In the genomic region with DNA sequence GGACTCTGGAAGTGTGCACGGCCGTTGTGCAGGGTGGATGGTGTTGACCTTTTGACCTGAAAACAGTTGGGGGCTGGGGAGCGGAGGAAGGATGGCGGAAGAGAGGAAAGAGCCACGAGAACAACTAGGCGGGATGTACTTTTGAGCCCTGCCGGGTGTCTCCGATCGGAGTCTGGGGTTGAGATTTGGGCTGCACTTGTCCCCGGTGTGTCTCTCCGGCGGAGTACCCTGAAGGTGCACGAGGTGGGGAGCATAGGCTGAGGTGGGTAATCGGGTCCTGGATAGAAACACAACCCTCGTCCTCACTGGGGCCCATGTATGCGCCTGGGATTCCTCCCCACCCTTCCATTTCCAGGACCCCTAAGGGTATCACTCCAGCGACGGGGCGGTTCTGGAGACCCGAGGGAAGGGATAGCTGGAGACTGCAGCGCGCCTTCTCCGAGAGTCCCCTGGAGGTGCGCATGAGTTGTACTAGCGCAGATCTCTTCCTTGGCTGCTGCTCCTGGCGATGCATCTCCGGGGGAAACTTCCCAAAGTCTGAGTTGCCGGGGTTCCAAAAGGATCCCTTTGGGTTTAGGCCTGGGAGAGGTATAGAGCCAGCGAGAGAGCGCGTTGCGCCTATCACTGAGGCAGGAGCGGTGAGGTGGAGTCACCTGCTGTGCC, we compare ENCODE assay signal across 19 cellular contexts. TPM values are rescaled to one million over a fixed set of nuclear protein-coding genes. Genes with fewer than 3 reads are reported as not detected.
DNase-seq lines count a peak whose midpoint lies in the region; ATAC-seq, FAIRE-seq and TF ChIP-seq lines count a peak whose summit lies in the region.
"Had no signal": no experiment of that assay in that cellular context is flagged by ENCODE, and none has a peak within 500 bp of the region (broad histone marks: within the 10 kb centered on the region; RNA-seq: fewer than 3 reads in every experiment).

No MANE protein-coding gene starts in this region.

- H3K14ac ChIP-seq in H9 (ENCODE audit: insufficient read depth, low read length), result no peak overlapping the region

- H4K8ac ChIP-seq in H9 (replicated peaks; ENCODE audit: insufficient read length, low read depth, low read length), result no peak overlapping the region

- POLR2A ChIA-PET in activated CD4-positive, alpha-beta T cell treated with anti-CD3 and anti-CD28 coated beads, Interleukin-2, amount 10 ng/mL, durations not matched to agents 7 days and 5 days (lab: Charles Lee), result no interaction called here
- POLR2A ChIA-PET in endothelial cell of umbilical vein (lab: Charles Lee), result no interaction called here

- TF ChIP-seq CTCF in H9 (conservative IDR thresholded peaks at IDR 0.05) (no peak), endothelial cell of umbilical vein (IDR thresholded peaks at IDR 0.05; ENCODE audit: extremely low read depth in 1 of 2, insufficient read depth in 1 of 2, low read depth in 1 of 2, low read length in 2 of 2) (no peak), osteoblast (IDR thresholded peaks at IDR 0.05; ENCODE audit: extremely low read depth, low read depth, low read length) (no peak)

- no peaks in the 10 kb centered on the region for H3K36me3 ChIP-seq in endothelial cell of umbilical vein (ENCODE audit: control insufficient read depth in 2 of 2, extremely low read depth in 1 of 2, insufficient read depth in 2 of 2, low read length in 2 of 2)
- no peaks in the 10 kb centered on the region for H3K36me3 ChIP-seq in osteoblast (ENCODE audit: insufficient read depth, low read length)
- no peaks in the 10 kb centered on the region for H3K36me3 ChIP-seq in small intestine (ENCODE audit: control insufficient read depth in 2 of 2, insufficient read depth in 2 of 2, low read length in 2 of 2)

- H3K9ac ChIP-seq in H9 (ENCODE audit: extremely low read depth, insufficient read length, low read length) (no peak overlapping the region), endothelial cell of umbilical vein (replicated peaks; ENCODE audit: extremely low read depth, insufficient read depth, low read length) (no peak overlapping the region)

- no TSS peak for BruUV-seq in endothelial cell of umbilical vein (replicated peaks; lab: Mats Ljungman, UMichigan)

- no peak overlapping the region for H3K23ac ChIP-seq in H9 (ENCODE audit: insufficient read length, low read depth, low read length)

- no peak overlapping the region for H2BK15ac ChIP-seq in H9 (ENCODE audit: low read depth, low read length)

- no peak overlapping the region for H3K56ac ChIP-seq in H9 (ENCODE audit: insufficient read length, low read depth, low read length)

- H4K5ac ChIP-seq in H9 (ENCODE audit: insufficient read length, low read depth, low read length), result no peak overlapping the region

- H3K79me1 ChIP-seq in H9 (ENCODE audit: insufficient read depth, low read depth, low read length, poor library complexity, severe bottlenecking), result no peaks in the 10 kb centered on the region

- no peak overlapping the region for H4K91ac ChIP-seq in H9 (ENCODE audit: insufficient read length, low read depth, low read length)

- FAIRE-seq in endothelial cell of umbilical vein (lab: Jason Lieb, UNC), result no peak
- no peak for FAIRE-seq in small intestine (lab: Jason Lieb, UNC)
- FAIRE-seq: GM12878 had no signal

- no peak overlapping the region for H3K4ac ChIP-seq in H9 (ENCODE audit: low read depth, low read length)

- no peaks in the 10 kb centered on the region; the same call in 1 of the 2 replicates for H3K4me1 ChIP-seq in H9 (ENCODE audit: insufficient read depth, low read length)
- H3K4me1 ChIP-seq in endothelial cell of umbilical vein (ENCODE audit: control insufficient read depth, extremely low read depth, insufficient read depth, low read length), result no peaks in the 10 kb centered on the region
- no peaks in the 10 kb centered on the region for H3K4me1 ChIP-seq in osteoblast (ENCODE audit: insufficient read depth, low read length)
- H3K4me1 ChIP-seq in small intestine (ENCODE audit: control insufficient read depth in 2 of 2, insufficient read depth in 1 of 2, low read depth in 1 of 2, low read length in 1 of 2), result no peaks in the 10 kb centered on the region

- dilution Hi-C loops in endothelial cell of umbilical vein (cut with MboI; ENCODE audit: extremely low pct_ligation_motif_present, low sequenced_read_pairs), result no loop called here

- H3K4me3 ChIP-seq in endothelial cell of umbilical vein (replicated peaks in 1 of 3; ENCODE audit: insufficient read depth in 1 of 3, low read depth in 1 of 3, low read length in 3 of 3) (no peak overlapping the region), osteoblast (ENCODE audit: insufficient read depth, low read length) (no peak overlapping the region), small intestine (ENCODE audit: low read depth in 1 of 2, low read length in 2 of 2) (no peak overlapping the region)
- H3K4me3 ChIP-seq: GM12878, psoas muscle had no signal

- H2AK5ac ChIP-seq in H9 (ENCODE audit: insufficient read length, low read length), result no peak overlapping the region

- no peak overlapping the region for H2BK20ac ChIP-seq in H9 (ENCODE audit: low read depth, low read length, poor library complexity, severe bottlenecking)

- no peak overlapping the region for H3T11ph ChIP-seq in H9 (ENCODE audit: low read length)

- peaks cover 6% of the 10 kb centered on the region for H3K36me3 Mint-ChIP-seq in activated CD4-positive, alpha-beta T cell treated with anti-CD3 and anti-CD28 coated beads, Interleukin-2, amount 10 ng/mL, durations not matched to agents 7 days and 5 days (ENCODE audit: low read depth)
- H3K36me3 Mint-ChIP-seq in H9 (ENCODE audit: insufficient read depth in 1 of 3, low read depth in 3 of 3), result no peaks in the 10 kb centered on the region; a peak in 1 of 7 replicates

- H3K4me3 Mint-ChIP-seq in activated CD4-positive, alpha-beta T cell treated with anti-CD3 and anti-CD28 coated beads, Interleukin-2, amount 10 ng/mL, durations not matched to agents 7 days and 5 days, result peak overlapping the region; percentile 36
- H3K4me3 Mint-ChIP-seq in H9, result peak overlapping the region; percentile 1 to 70; a peak in 4 of 5 replicates

- H3K9me3 ChIP-seq in H9 (ENCODE audit: control insufficient read depth, low read depth, low read length) (no peaks in the 10 kb centered on the region), endothelial cell of umbilical vein (replicated peaks; ENCODE audit: control insufficient read depth, insufficient read depth, low read length) (no peaks in the 10 kb centered on the region), osteoblast (ENCODE audit: low read depth, low read length) (no peaks in the 10 kb centered on the region), small intestine (ENCODE audit: control insufficient read depth, low read depth) (no peaks in the 10 kb centered on the region)
- H3K9me3 ChIP-seq: psoas muscle had no signal

- intact Hi-C loops in endothelial cell of umbilical vein (cut with micrococcal nuclease), result no loop called here

- H3K18ac ChIP-seq in H9 (ENCODE audit: insufficient read length, low read depth, low read length), result no peak overlapping the region

- H2AFZ ChIP-seq in H9 (ENCODE audit: low read length), result no peak overlapping the region
- no peak overlapping the region for H2AFZ ChIP-seq in endothelial cell of umbilical vein (ENCODE audit: low read depth, low read length)
- no peak overlapping the region for H2AFZ ChIP-seq in osteoblast (ENCODE audit: low read length)

- H4K20me1 ChIP-seq in H9 (ENCODE audit: control insufficient read depth, insufficient read depth, insufficient read length), result no peaks in the 10 kb centered on the region
- no peaks in the 10 kb centered on the region for H4K20me1 ChIP-seq in endothelial cell of umbilical vein (replicated peaks; ENCODE audit: control insufficient read depth, extremely low read depth, insufficient read depth, low read length)
- peaks cover 2% of the 10 kb centered on the region for H4K20me1 ChIP-seq in osteoblast (ENCODE audit: insufficient read depth, low read length)

- H3K27ac ChIP-seq in H9 (ENCODE audit: insufficient read length, low read depth, low read length), result no peak overlapping the region
- no peak overlapping the region for H3K27ac ChIP-seq in endothelial cell of umbilical vein (ENCODE audit: insufficient read depth, low read depth, low read length)
- H3K27ac ChIP-seq in osteoblast (ENCODE audit: low read depth, low read length), result no peak overlapping the region
- no peak overlapping the region for H3K27ac ChIP-seq in small intestine (ENCODE audit: low read depth in 1 of 2, low read length in 1 of 2)
- H3K27ac ChIP-seq: psoas muscle had no signal

- CTCF ChIA-PET in activated CD4-positive, alpha-beta T cell treated with anti-CD3 and anti-CD28 coated beads, Interleukin-2, amount 10 ng/mL, durations not matched to agents 7 days and 5 days (lab: Charles Lee), result no interaction called here
- CTCF ChIA-PET in endothelial cell of umbilical vein (lab: Charles Lee), result interaction anchor here (1.5 kb wide), 1 partner anchor 10 kb away, joined by 3 read pairs; no protein-coding TSS in a partner anchor

- no peak overlapping the region for H2BK5ac ChIP-seq in H9 (ENCODE audit: insufficient read length, low read length)

- H3K79me2 ChIP-seq in H9 (ENCODE audit: insufficient read depth, low read length), result no peaks in the 10 kb centered on the region
- no peaks in the 10 kb centered on the region for H3K79me2 ChIP-seq in endothelial cell of umbilical vein (ENCODE audit: control insufficient read depth, insufficient read depth, low read length)
- no peaks in the 10 kb centered on the region for H3K79me2 ChIP-seq in osteoblast (ENCODE audit: insufficient read depth, low read length)

- no peaks in the 10 kb centered on the region for H3K9me1 ChIP-seq in endothelial cell of umbilical vein (replicated peaks; ENCODE audit: control insufficient read depth, extremely low read depth, insufficient read depth, low read length)

- whole genome bisulfite sequencing in H9 (ENCODE audit: extremely low coverage, insufficient read length, low lambda C conversion rate), result no CpG with 5 or more reads among the region's 33 CpGs
- WGBS in small intestine, 3 donors, result 5 to 12% (median 8%) methylated on average over 31 to 33 of the region's 33 CpGs

- peaks cover 14% of the 10 kb centered on the region for H3K23me2 ChIP-seq in H9 (ENCODE audit: insufficient read length, low read depth, low read length, poor library complexity, severe bottlenecking)

- no peaks in the 10 kb centered on the region for H3K9me3 Mint-ChIP-seq in activated CD4-positive, alpha-beta T cell treated with anti-CD3 and anti-CD28 coated beads, Interleukin-2, amount 10 ng/mL, durations not matched to agents 7 days and 5 days
- peaks cover 0 to 8% of the 10 kb centered on the region in 2 experiments; a peak in 4 of 5 replicates for H3K9me3 Mint-ChIP-seq in H9

- peak overlapping the region; percentile 46 for H3K27ac Mint-ChIP-seq in activated CD4-positive, alpha-beta T cell treated with anti-CD3 and anti-CD28 coated beads, Interleukin-2, amount 10 ng/mL, durations not matched to agents 7 days and 5 days
- no peak overlapping the region for H3K27ac Mint-ChIP-seq in H9

- H3K4me2 ChIP-seq in H9 (ENCODE audit: insufficient read depth, insufficient read length, low read length), result peak overlapping the region; percentile 6
- H3K4me2 ChIP-seq in endothelial cell of umbilical vein (ENCODE audit: insufficient read depth, low read length), result no peak overlapping the region
- H3K4me2 ChIP-seq in osteoblast (ENCODE audit: insufficient read depth, low read length), result no peak overlapping the region

- H3K27me3 Mint-ChIP-seq in activated CD4-positive, alpha-beta T cell treated with anti-CD3 and anti-CD28 coated beads, Interleukin-2, amount 10 ng/mL, durations not matched to agents 7 days and 5 days, result peaks cover 89% of the 10 kb centered on the region
- peaks cover 100% of the 10 kb centered on the region for H3K27me3 Mint-ChIP-seq in H9 (ENCODE audit: low read depth)

- peaks cover 38% of the 10 kb centered on the region for H3K4me1 Mint-ChIP-seq in activated CD4-positive, alpha-beta T cell treated with anti-CD3 and anti-CD28 coated beads, Interleukin-2, amount 10 ng/mL, durations not matched to agents 7 days and 5 days
- H3K4me1 Mint-ChIP-seq in H9, result peaks cover 35 to 71% of the 10 kb centered on the region in 2 experiments

- no peak for DNase-seq in activated CD4-positive, alpha-beta T cell treated with anti-CD3 and anti-CD28 coated beads, Interleukin-2, amount 10 ng/mL, durations not matched to agents 7 days and 5 days
- DNase-seq in activated CD4-positive, alpha-beta T cell treated with anti-CD3 and anti-CD28 coated beads, Interleukin-2, amount 50 U/mL, for 1 hour, result no peak
- DNase-seq in H9, result no peak
- DNase-seq in endothelial cell of umbilical vein (ENCODE audit: low read depth, low spot score), result no peak
- peak; percentile 79 for DNase-seq in osteoblast (ENCODE audit: insufficient read length, low spot score, missing footprints)
- no peak for DNase-seq in DMS53 treated with DMSO at 0.1 percent for 48 hours (lab: John Stamatoyannopoulos, UW; ENCODE audit: unreplicated experiment)
- DNase-seq in small intestine, result no peak
- DNase-seq: activated CD4-positive, CD25-positive, alpha-beta regulatory T cell treated with anti-CD3 and anti-CD28 coated beads, Interleukin-2, amount 50 U/mL, for 72 hours; amniotic stem cell; effector CD8-positive, alpha-beta T cell; GOT3; left ventricle myocardium superior; NCI-H226; psoas muscle had no signal

- H2BK12ac ChIP-seq in H9 (ENCODE audit: insufficient read length, low read depth, low read length), result no peak overlapping the region

- TF ChIP-seq POLR2A in endothelial cell of umbilical vein (IDR thresholded peaks at IDR 0.05; ENCODE audit: low read depth, low read length), result no peak

- H3K27me3 ChIP-seq in H9 (ENCODE audit: insufficient read depth, low read length) (peaks cover 90% of the 10 kb centered on the region), endothelial cell of umbilical vein (ENCODE audit: control insufficient read depth in 2 of 2, insufficient read depth in 2 of 2, low read length in 2 of 2) (peaks cover 91 to 99% of the 10 kb centered on the region in 2 experiments), osteoblast (ENCODE audit: insufficient read depth, low read length) (peaks cover 99% of the 10 kb centered on the region), small intestine (ENCODE audit: control insufficient read depth in 2 of 2, insufficient read depth in 2 of 2, low read length in 2 of 2) (peaks cover 31 to 75% of the 10 kb centered on the region in 2 donors)

- no peak for ATAC-seq in HG02884 (IDR thresholded peaks at IDR 0.05; ENCODE audit: unreplicated experiment)
- ATAC-seq: GM12878, left ventricle myocardium superior, psoas muscle had no signal

- H2BK120ac ChIP-seq in H9 (ENCODE audit: low read depth, low read length, poor library complexity, severe bottlenecking), result no peak overlapping the region

RNA-seq across cellular contexts. Expression of a gene that starts 4.6 kb away (rescaled TPM):
- total RNA-seq in activated CD4-positive, alpha-beta T cell treated with anti-CD3 and anti-CD28 coated beads, Interleukin-2, amount 10 ng/mL, durations not matched to agents 7 days and 5 days, result not detected
- total RNA-seq in H9 (2021), result 0.35 and 0.46 TPM in 2 replicates
- not detected in 2 replicates for total RNA-seq in endothelial cell of umbilical vein
- not detected in 2 replicates for polyA plus RNA-seq in endothelial cell of umbilical vein
- not detected in 2 replicates for polyA plus RNA-seq in endothelial cell of umbilical vein (2011; cell fraction: cytosol; rRNA removed)
- polyA plus RNA-seq in endothelial cell of umbilical vein (2011; cell fraction: nucleus; rRNA removed), result not detected in 2 replicates
- not detected in 2 replicates for polyA plus RNA-seq in endothelial cell of umbilical vein (2012)
- polyA minus RNA-seq in endothelial cell of umbilical vein, result not detected in 2 replicates
- polyA minus RNA-seq in endothelial cell of umbilical vein (2011; cell fraction: cytosol; rRNA and poly(A)+ RNA removed), result not detected
- polyA minus RNA-seq in endothelial cell of umbilical vein (2011; cell fraction: nucleus; rRNA and poly(A)+ RNA removed), result not detected in 2 replicates
- not detected in 2 replicates for total RNA-seq in osteoblast
- polyA plus RNA-seq in small intestine, result under 1 TPM in 1 of 3 donors, not detected in 2; 0.48 TPM
- total RNA-seq: left ventricle myocardium superior; LHCN-M2; psoas muscle; subcutaneous adipose tissue; T-helper 2 cell treated with Interferon-gamma antibody and Interleukin-4, amounts not matched to agents 100 ng/mL and 5 ng/mL, for 36 hours had no signal
- polyA plus RNA-seq: psoas muscle had no signal

RNA-seq across cellular contexts. Expression of a gene that starts 7.5 kb away (rescaled TPM):
- total RNA-seq in activated CD4-positive, alpha-beta T cell treated with anti-CD3 and anti-CD28 coated beads, Interleukin-2, amount 10 ng/mL, durations not matched to agents 7 days and 5 days, result not detected
- 0.20 TPM in 1 of 2 replicates, not detected in the other for total RNA-seq in H9 (2021)
- total RNA-seq in endothelial cell of umbilical vein, result not detected in 2 replicates
- not detected in 2 replicates for polyA plus RNA-seq in endothelial cell of umbilical vein
- polyA plus RNA-seq in endothelial cell of umbilical vein (2011; cell fraction: cytosol; rRNA removed), result not detected in 2 replicates
- polyA plus RNA-seq in endothelial cell of umbilical vein (2011; cell fraction: nucleus; rRNA removed), result not detected in 2 replicates
- not detected in 2 replicates for polyA plus RNA-seq in endothelial cell of umbilical vein (2012)
- 0.17 TPM in 1 of 2 replicates, not detected in the other for polyA minus RNA-seq in endothelial cell of umbilical vein
- not detected for polyA minus RNA-seq in endothelial cell of umbilical vein (2011; cell fraction: cytosol; rRNA and poly(A)+ RNA removed)
- not detected in 2 replicates for polyA minus RNA-seq in endothelial cell of umbilical vein (2011; cell fraction: nucleus; rRNA and poly(A)+ RNA removed)
- total RNA-seq in osteoblast, result not detected in 2 replicates
- polyA plus RNA-seq in small intestine, result under 1 TPM in 1 of 3 donors, not detected in 2; 0.51 TPM
- total RNA-seq: left ventricle myocardium superior; LHCN-M2; psoas muscle; subcutaneous adipose tissue; T-helper 2 cell treated with Interferon-gamma antibody and Interleukin-4, amounts not matched to agents 100 ng/mL and 5 ng/mL, for 36 hours had no signal
- polyA plus RNA-seq: psoas muscle had no signal

RNA-seq across cellular contexts. Expression of a gene that starts 10.9 kb away (rescaled TPM):
- total RNA-seq in activated CD4-positive, alpha-beta T cell treated with anti-CD3 and anti-CD28 coated beads, Interleukin-2, amount 10 ng/mL, durations not matched to agents 7 days and 5 days, result 100 to 1,000 TPM; 224 to 255 TPM
- 188 and 200 TPM in 2 replicates for total RNA-seq in H9 (2021)
- total RNA-seq in endothelial cell of umbilical vein, result 178 and 193 TPM in 2 replicates
- polyA plus RNA-seq in endothelial cell of umbilical vein, result 128 and 156 TPM in 2 replicates
- polyA plus RNA-seq in endothelial cell of umbilical vein (2011; cell fraction: cytosol; rRNA removed), result 168 and 174 TPM in 2 replicates
- polyA plus RNA-seq in endothelial cell of umbilical vein (2011; cell fraction: nucleus; rRNA removed), result 230 and 247 TPM in 2 replicates
- 143 and 224 TPM in 2 replicates for polyA plus RNA-seq in endothelial cell of umbilical vein (2012)
- 238 and 313 TPM in 2 replicates for polyA minus RNA-seq in endothelial cell of umbilical vein
- 207 TPM for polyA minus RNA-seq in endothelial cell of umbilical vein (2011; cell fraction: cytosol; rRNA and poly(A)+ RNA removed)
- polyA minus RNA-seq in endothelial cell of umbilical vein (2011; cell fraction: nucleus; rRNA and poly(A)+ RNA removed), result 170 and 216 TPM in 2 replicates
- 107 and 109 TPM in 2 replicates for total RNA-seq in osteoblast
- 10 to 100 TPM; 37.6 to 74.9 (median 52.8) TPM for polyA plus RNA-seq in small intestine
